Comparison of ENCODE assay signal across 29 cellular contexts in genomic region chr21:32914424-32915070, GRCh38.
A peak's percentile ranks its signal among the peaks of the same experiment; 100 is the strongest.
DNase-seq lines count a peak whose midpoint lies in the region; ATAC-seq lines count a peak whose summit lies in the region.
"Had no signal": no experiment of that assay in that cellular context is flagged by ENCODE, and none has a peak within 500 bp of the region (broad histone marks: within the 10 kb centered on the region; RNA-seq: fewer than 3 reads in every experiment).

No MANE protein-coding gene starts in this region.

- H3K27me3 Mint-ChIP-seq in activated CD4-positive, alpha-beta T cell treated with anti-CD3 and anti-CD28 coated beads, Interleukin-2, amount 10 ng/mL, durations not matched to agents 7 days and 5 days = peaks cover 2% of the 10 kb centered on the region
- no peaks in the 10 kb centered on the region for H3K27me3 Mint-ChIP-seq in CD4-positive, alpha-beta memory T cell
- no peaks in the 10 kb centered on the region for H3K27me3 Mint-ChIP-seq in T-cell
- no peaks in the 10 kb centered on the region for H3K27me3 Mint-ChIP-seq in central memory CD8-positive, alpha-beta T cell

- intact Hi-C loops in CD4-positive, alpha-beta memory T cell (cut with micrococcal nuclease) = loop anchor here (1.0 to 10.0 kb wide), 2 partner anchors 18 to 80 kb away; no protein-coding TSS in a partner anchor

- H3K4me1 Mint-ChIP-seq in activated CD4-positive, alpha-beta T cell treated with anti-CD3 and anti-CD28 coated beads, Interleukin-2, amount 10 ng/mL, durations not matched to agents 7 days and 5 days = peaks cover 25% of the 10 kb centered on the region
- peaks cover 23 to 46% (median 35%) of the 10 kb centered on the region in 4 donors for H3K4me1 Mint-ChIP-seq in CD4-positive, alpha-beta memory T cell
- peaks cover 29 to 42% (median 34%) of the 10 kb centered on the region in 3 donors for H3K4me1 Mint-ChIP-seq in T-cell
- peaks cover 36% of the 10 kb centered on the region for H3K4me1 Mint-ChIP-seq in central memory CD8-positive, alpha-beta T cell

- no peaks in the 10 kb centered on the region for H3K27me3 ChIP-seq in CD4-positive, alpha-beta memory T cell (ENCODE audit: insufficient read depth, low read length)
- H3K27me3 ChIP-seq: adrenal gland had no signal

- H3K9me3 Mint-ChIP-seq in activated CD4-positive, alpha-beta T cell treated with anti-CD3 and anti-CD28 coated beads, Interleukin-2, amount 10 ng/mL, durations not matched to agents 7 days and 5 days = no peaks in the 10 kb centered on the region
- peaks cover 0 to 5% (median 0%) of the 10 kb centered on the region in 8 donors for H3K9me3 Mint-ChIP-seq in CD4-positive, alpha-beta memory T cell
- no peaks in the 10 kb centered on the region for H3K9me3 Mint-ChIP-seq in T-cell
- no peaks in the 10 kb centered on the region for H3K9me3 Mint-ChIP-seq in central memory CD8-positive, alpha-beta T cell
- H3K9me3 Mint-ChIP-seq: activated CD4-positive, alpha-beta memory T cell treated with anti-CD3 and anti-CD28 coated beads, Interleukin-2, amount 10 ng/mL, durations not matched to agents 7 days and 5 days; activated T-helper 1 cell treated with anti-CD3 and anti-CD28 coated beads, Interleukin-12 subunit alpha, Interleukin-12 subunit beta, Interleukin-2, Interleukin-4 antibody, amounts not matched to agents 30 ng/mL and 10 ng/mL and 1 ng/mL, durations not matched to agents 14 hours and 24 hours and 36 hours had no signal

- peak; percentile 35 for DNase-seq in activated CD4-positive, alpha-beta T cell treated with anti-CD3 and anti-CD28 coated beads, Interleukin-2, amount 10 ng/mL, durations not matched to agents 7 days and 5 days
- no peak for DNase-seq in activated CD4-positive, alpha-beta T cell treated with anti-CD3 and anti-CD28 coated beads for 48 hours
- peak in 4 of 5 donors; percentile 29 to 45 (median 34) for DNase-seq in CD4-positive, alpha-beta memory T cell
- DNase-seq in T-cell (peak in 3 of 34 experiments; percentile 1 to 28 (median 9)), MV-4-11 (lab: John Stamatoyannopoulos, UW) (no peak)
- no peak for DNase-seq in central memory CD8-positive, alpha-beta T cell (ENCODE audit: low spot score in 2 of 2)
- DNase-seq: activated CD4-positive, alpha-beta memory T cell treated with anti-CD3 and anti-CD28 coated beads, Interleukin-2, amount 10 ng/mL, durations not matched to agents 7 days and 5 days; adrenal gland; Caco-2; DMS79; effector CD8-positive, alpha-beta T cell; foreskin fibroblast; heart left ventricle; Kasumi-1; left cardiac atrium; mammary epithelial cell; NCI-H187 treated with DMSO at 0.1 percent for 48 hours; NCI-H69; RPMI8226; trophoblast cell had no signal

- H3K36me3 Mint-ChIP-seq in activated CD4-positive, alpha-beta T cell treated with anti-CD3 and anti-CD28 coated beads, Interleukin-2, amount 10 ng/mL, durations not matched to agents 7 days and 5 days (ENCODE audit: low read depth) = no peaks in the 10 kb centered on the region
- no peaks in the 10 kb centered on the region for H3K36me3 Mint-ChIP-seq in CD4-positive, alpha-beta memory T cell
- H3K36me3 Mint-ChIP-seq in T-cell = no peaks in the 10 kb centered on the region
- H3K36me3 Mint-ChIP-seq in central memory CD8-positive, alpha-beta T cell (ENCODE audit: insufficient read depth) = no peaks in the 10 kb centered on the region

- H3K4me3 Mint-ChIP-seq in activated CD4-positive, alpha-beta T cell treated with anti-CD3 and anti-CD28 coated beads, Interleukin-2, amount 10 ng/mL, durations not matched to agents 7 days and 5 days = no peak overlapping the region
- peak overlapping the region in 7 of 8 donors; percentile 16 to 76 (median 43) for H3K4me3 Mint-ChIP-seq in CD4-positive, alpha-beta memory T cell
- H3K4me3 Mint-ChIP-seq in T-cell = peak overlapping the region in 2 of 3 donors; percentile 0 to 62
- peak overlapping the region; percentile 46 for H3K4me3 Mint-ChIP-seq in central memory CD8-positive, alpha-beta T cell
- H3K4me3 Mint-ChIP-seq: activated CD4-positive, alpha-beta memory T cell treated with anti-CD3 and anti-CD28 coated beads, Interleukin-2, amount 10 ng/mL, durations not matched to agents 7 days and 5 days; activated T-helper 1 cell treated with anti-CD3 and anti-CD28 coated beads, Interleukin-12 subunit alpha, Interleukin-12 subunit beta, Interleukin-2, Interleukin-4 antibody, amounts not matched to agents 30 ng/mL and 10 ng/mL and 1 ng/mL, durations not matched to agents 14 hours and 24 hours and 36 hours; brain had no signal

- H3K9me3 ChIP-seq in CD4-positive, alpha-beta memory T cell (ENCODE audit: control insufficient read depth in 1 of 2, low read length in 2 of 2) = no peaks in the 10 kb centered on the region
- H3K9me3 ChIP-seq: A549, adrenal gland, Caco-2, neutrophil had no signal

- no peaks in the 10 kb centered on the region for H3K36me3 ChIP-seq in CD4-positive, alpha-beta memory T cell (ENCODE audit: insufficient read depth, low read length)
- H3K36me3 ChIP-seq: adrenal gland, heart left ventricle, neutrophil had no signal

- ATAC-seq in T-cell (replicated peaks in 1 of 4) = peak; percentile 83 to 93 (median 86)
- peak; percentile 80 for ATAC-seq in central memory CD8-positive, alpha-beta T cell (replicated peaks; ENCODE audit: extremely low read depth, poor library complexity, severe bottlenecking)
- ATAC-seq in HG02852 (IDR thresholded peaks at IDR 0.05; ENCODE audit: unreplicated experiment) = no peak
- ATAC-seq in GM19351 (IDR thresholded peaks at IDR 0.05; ENCODE audit: unreplicated experiment) = no peak
- ATAC-seq: A549, HCT116, heart left ventricle, left cardiac atrium had no signal

- peak overlapping the region; percentile 15 for H3K27ac Mint-ChIP-seq in activated CD4-positive, alpha-beta T cell treated with anti-CD3 and anti-CD28 coated beads, Interleukin-2, amount 10 ng/mL, durations not matched to agents 7 days and 5 days
- peak overlapping the region; percentile 5 to 67 (median 54) for H3K27ac Mint-ChIP-seq in CD4-positive, alpha-beta memory T cell
- H3K27ac Mint-ChIP-seq in T-cell = peak overlapping the region; percentile 62 to 68
- peak overlapping the region; percentile 36 for H3K27ac Mint-ChIP-seq in central memory CD8-positive, alpha-beta T cell (ENCODE audit: low read depth)
- H3K27ac Mint-ChIP-seq: activated CD4-positive, alpha-beta memory T cell treated with anti-CD3 and anti-CD28 coated beads, Interleukin-2, amount 10 ng/mL, durations not matched to agents 7 days and 5 days; activated T-helper 1 cell treated with anti-CD3 and anti-CD28 coated beads, Interleukin-12 subunit alpha, Interleukin-12 subunit beta, Interleukin-2, Interleukin-4 antibody, amounts not matched to agents 30 ng/mL and 10 ng/mL and 1 ng/mL, durations not matched to agents 14 hours and 24 hours and 36 hours; brain; progenitor cell of endocrine pancreas had no signal

- CTCF ChIA-PET in activated CD4-positive, alpha-beta T cell treated with anti-CD3 and anti-CD28 coated beads, Interleukin-2, amount 10 ng/mL, durations not matched to agents 7 days and 5 days (lab: Charles Lee) = no interaction called here
- CTCF ChIA-PET in CD4-positive, alpha-beta memory T cell (lab: Charles Lee; ENCODE audit: partially characterized antibody) = interaction anchor here (1.2 to 4.8 kb wide), 4 partner anchors 16 to 28 kb away, joined by 3 to 32 read pairs (median 4); no protein-coding TSS in a partner anchor
- CTCF ChIA-PET in T-cell (lab: Charles Lee) = interaction anchor here in 1 of 2 donors (0.6 to 1.3 kb wide), 2 partner anchors 26 to 314 kb away, joined by 3 to 4 read pairs; no protein-coding TSS in a partner anchor

- H3K4me3 ChIP-seq in CD4-positive, alpha-beta memory T cell (ENCODE audit: low read length in 2 of 2) = no peak overlapping the region
- H3K4me3 ChIP-seq: A549, adrenal gland, heart left ventricle had no signal

- peaks cover 32% of the 10 kb centered on the region for H3K4me1 ChIP-seq in CD4-positive, alpha-beta memory T cell (ENCODE audit: insufficient read depth, low read length)
- H3K4me1 ChIP-seq: A549, Caco-2 had no signal

- H3K27ac ChIP-seq in CD4-positive, alpha-beta memory T cell (ENCODE audit: low read depth, low read length) = no peak overlapping the region
- H3K27ac ChIP-seq: A549, adrenal gland, heart left ventricle, neutrophil, VCaP had no signal

- POLR2A ChIA-PET in activated CD4-positive, alpha-beta T cell treated with anti-CD3 and anti-CD28 coated beads, Interleukin-2, amount 10 ng/mL, durations not matched to agents 7 days and 5 days (lab: Charles Lee) = interaction anchor here (1.0 kb wide), 1 partner anchor 18 kb away, joined by 3 read pairs; no protein-coding TSS in a partner anchor
- POLR2A ChIA-PET in CD4-positive, alpha-beta memory T cell (lab: Charles Lee; ENCODE audit: partially characterized antibody) = interaction anchor here (0.6 to 1.8 kb wide), 4 partner anchors 9 to 143 kb away, joined by 3 to 10 read pairs (median 3); partner anchors contain the start of gene PAXBP1
- POLR2A ChIA-PET in T-cell (lab: Charles Lee) = interaction anchor here in 1 of 2 donors (0.5 kb wide), 1 partner anchor 404 kb away, joined by 6 read pairs; no protein-coding TSS in a partner anchor

Comparison
In these comparisons a context has a peak if more than half of its experiments do, and no peak if none do; other contexts are left out.
1. DNase-seq: peak in activated CD4-positive, alpha-beta T cell treated with anti-CD3 and anti-CD28 coated beads, Interleukin-2, amount 10 ng/mL, durations not matched to agents 7 days and 5 days (single experiment) and CD4-positive, alpha-beta memory T cell (4 of 5); none in activated CD4-positive, alpha-beta T cell treated with anti-CD3 and anti-CD28 coated beads for 48 hours (single experiment), central memory CD8-positive, alpha-beta T cell (0 of 2) and MV-4-11 (single experiment).
2. H3K27ac Mint-ChIP-seq: peak in every context shown above with its lines; median percentile 65 in T-cell; 54 in CD4-positive, alpha-beta memory T cell; 36 in central memory CD8-positive, alpha-beta T cell; 15 in activated CD4-positive, alpha-beta T cell treated with anti-CD3 and anti-CD28 coated beads, Interleukin-2, amount 10 ng/mL, durations not matched to agents 7 days and 5 days.
3. ATAC-seq: peak in T-cell (4 of 4) and central memory CD8-positive, alpha-beta T cell (single experiment); none in HG02852 (single experiment) and GM19351 (single experiment).